9 cellular contexts compared by ENCODE assay signal in genomic region chr1:107474877-107475612, GRCh38.
DNase-seq lines count a peak whose midpoint lies in the region; ATAC-seq and TF ChIP-seq lines count a peak whose summit lies in the region.
"Had no signal": no experiment of that assay in that cellular context is flagged by ENCODE, and none has a peak within 500 bp of the region (broad histone marks: within the 10 kb centered on the region; RNA-seq: fewer than 3 reads in every experiment).

No MANE protein-coding gene starts in this region.

- DNase-seq in fibroblast of peridontal ligament (ENCODE audit: extremely low read depth) (peak; percentile 60), chondrocyte (ENCODE audit: low spot score) (no peak), Kasumi-1 (lab: John Stamatoyannopoulos, UW) (no peak)
- no peak for DNase-seq in activated CD4-positive, alpha-beta T cell treated with anti-CD3 and anti-CD28 coated beads, Interleukin-2, amount 10 ng/mL, durations not matched to agents 24 days and 14 days

- no peak overlapping the region for H3K4me3 Mint-ChIP-seq in activated CD4-positive, alpha-beta T cell treated with anti-CD3 and anti-CD28 coated beads, Interleukin-2, amount 10 ng/mL, durations not matched to agents 24 days and 14 days
- no peak overlapping the region for H3K4me3 Mint-ChIP-seq in chondrocyte (ENCODE audit: unreplicated experiment)
- H3K4me3 Mint-ChIP-seq: dendritic cell treated with granulocyte-macrophage colony-stimulating factor and Interleukin-4, amounts not matched to agents 40 ng/mL and 50 ng/mL, for 4 days had no signal

- intact Hi-C loops in activated CD4-positive, alpha-beta T cell treated with anti-CD3 and anti-CD28 coated beads, Interleukin-2, amount 10 ng/mL, durations not matched to agents 24 days and 14 days (cut with micrococcal nuclease), result no loop called here

- H3K36me3 Mint-ChIP-seq in activated CD4-positive, alpha-beta T cell treated with anti-CD3 and anti-CD28 coated beads, Interleukin-2, amount 10 ng/mL, durations not matched to agents 24 days and 14 days (ENCODE audit: low read depth), result no peaks in the 10 kb centered on the region
- no peaks in the 10 kb centered on the region for H3K36me3 Mint-ChIP-seq in chondrocyte (ENCODE audit: low read depth)

- no peaks in the 10 kb centered on the region for H3K9me3 Mint-ChIP-seq in activated CD4-positive, alpha-beta T cell treated with anti-CD3 and anti-CD28 coated beads, Interleukin-2, amount 10 ng/mL, durations not matched to agents 24 days and 14 days
- no peaks in the 10 kb centered on the region for H3K9me3 Mint-ChIP-seq in chondrocyte (ENCODE audit: low read depth)
- H3K9me3 Mint-ChIP-seq: dendritic cell treated with granulocyte-macrophage colony-stimulating factor and Interleukin-4, amounts not matched to agents 40 ng/mL and 50 ng/mL, for 4 days had no signal

- no peaks in the 10 kb centered on the region for H3K4me1 Mint-ChIP-seq in activated CD4-positive, alpha-beta T cell treated with anti-CD3 and anti-CD28 coated beads, Interleukin-2, amount 10 ng/mL, durations not matched to agents 24 days and 14 days
- no peaks in the 10 kb centered on the region for H3K4me1 Mint-ChIP-seq in chondrocyte (ENCODE audit: low read depth)

- peaks cover 14% of the 10 kb centered on the region for H3K27me3 Mint-ChIP-seq in activated CD4-positive, alpha-beta T cell treated with anti-CD3 and anti-CD28 coated beads, Interleukin-2, amount 10 ng/mL, durations not matched to agents 24 days and 14 days
- H3K27me3 Mint-ChIP-seq in chondrocyte (ENCODE audit: low read depth), result peaks cover 5% of the 10 kb centered on the region

- peak; percentile 59 for ATAC-seq in GM18861 (IDR thresholded peaks at IDR 0.05; ENCODE audit: unreplicated experiment)
- ATAC-seq in GM21619 (IDR thresholded peaks at IDR 0.05; ENCODE audit: unreplicated experiment), result peak; percentile 74
- ATAC-seq in HG03378 (IDR thresholded peaks at IDR 0.05; ENCODE audit: unreplicated experiment), result peak; percentile 83
- no peak for ATAC-seq in GM21737 (IDR thresholded peaks at IDR 0.05; ENCODE audit: unreplicated experiment)

- no peak for TF ChIP-seq CTCF in chondrocyte (IDR thresholded peaks at IDR 0.05)

- H3K27ac Mint-ChIP-seq in activated CD4-positive, alpha-beta T cell treated with anti-CD3 and anti-CD28 coated beads, Interleukin-2, amount 10 ng/mL, durations not matched to agents 24 days and 14 days, result no peak overlapping the region
- H3K27ac Mint-ChIP-seq in chondrocyte (ENCODE audit: unreplicated experiment), result no peak overlapping the region
- H3K27ac Mint-ChIP-seq: dendritic cell treated with granulocyte-macrophage colony-stimulating factor and Interleukin-4, amounts not matched to agents 40 ng/mL and 50 ng/mL, for 4 days had no signal
